In the genomic region with DNA sequence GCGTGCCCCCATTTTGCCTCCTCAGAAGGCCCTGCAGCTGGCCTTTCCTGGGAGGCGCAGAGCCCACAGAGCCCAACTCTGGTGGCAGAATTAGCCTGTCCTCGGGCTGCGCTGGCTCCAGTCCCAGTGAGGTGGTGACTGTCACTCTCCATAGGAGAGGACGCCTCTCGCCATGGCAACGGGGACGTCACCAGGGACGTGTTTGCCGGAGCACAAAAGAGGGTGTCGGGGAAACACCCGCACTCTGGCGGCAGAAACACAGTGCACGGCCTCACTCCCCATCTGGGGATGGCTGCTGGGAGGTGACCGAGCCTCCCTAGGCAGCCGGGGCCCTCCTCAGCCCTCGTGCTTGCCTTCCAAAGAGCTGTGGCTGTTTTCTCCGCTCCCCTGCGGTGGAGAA, we compare ENCODE assay signal across 14 cellular contexts. TPM values are rescaled to one million over a fixed set of nuclear protein-coding genes. Genes with fewer than 3 reads are reported as not detected.
DNase-seq lines count a peak whose midpoint lies in the region; ATAC-seq, FAIRE-seq and TF ChIP-seq lines count a peak whose summit lies in the region.
"Had no signal": no experiment of that assay in that cellular context is flagged by ENCODE, and none has a peak within 500 bp of the region (broad histone marks: within the 10 kb centered on the region; RNA-seq: fewer than 3 reads in every experiment).

No MANE protein-coding gene starts in this region.

- H4K20me1 ChIP-seq in H1 (replicated peaks in 1 of 2; ENCODE audit: control insufficient read depth in 1 of 2, insufficient read depth in 2 of 2, low read length in 2 of 2): no peaks in the 10 kb centered on the region

- H3K79me2 ChIP-seq in H1 (ENCODE audit: control insufficient read depth in 1 of 2, insufficient read depth in 2 of 2, low read length in 2 of 2): no peaks in the 10 kb centered on the region

- no peak overlapping the region for H4K5ac ChIP-seq in H1 (ENCODE audit: insufficient read length, low read depth, low read length)

- DNase-seq in NCI-H1417 (lab: John Stamatoyannopoulos, UW) (peak; percentile 26 to 94 (median 83)), NCI-H1417 treated with DMSO at 0.1 percent for 48 hours (lab: John Stamatoyannopoulos, UW) (no peak), NCI-H510A (lab: John Stamatoyannopoulos, UW) (peak; percentile 53), H1 (ENCODE audit: low read depth in 1 of 2, low spot score in 2 of 2) (no peak), pancreas (peak in 4 of 6 donors; percentile 32 to 83 (median 46)), progenitor cell of endocrine pancreas (ENCODE audit: low spot score, unreplicated experiment) (no peak), mesenteric fat pad (ENCODE audit: low spot score) (no peak)
- DNase-seq: foreskin fibroblast; GOT3; NCI-H1694; stimulated activated CD4-positive, alpha-beta T cell treated with anti-CD3 and anti-CD28 coated beads, Interleukin-15, amount 100 ng/mL, for 24 hours; upper lobe of left lung had no signal

- no peak for TF ChIP-seq RAD21 in H1 (IDR thresholded peaks at IDR 0.05 in 1 of 2, conservative IDR thresholded peaks at IDR 0.05 in 1 of 2; ENCODE audit: low read depth in 2 of 2, low read length in 2 of 2)

- no peak overlapping the region for H3K4me2 ChIP-seq in H1 (ENCODE audit: insufficient read depth in 1 of 2, low read depth in 2 of 2, low read length in 2 of 2)

- no peak overlapping the region for H2BK5ac ChIP-seq in H1 (ENCODE audit: low read depth, low read length)

- H2AK5ac ChIP-seq in H1 (ENCODE audit: low read depth, low read length): no peak overlapping the region

- FAIRE-seq in H1 (lab: Jason Lieb, UNC) (no peak), pancreas (lab: Jason Lieb, UNC) (no peak)

- peaks cover 10% of the 10 kb centered on the region for H3K27me3 Mint-ChIP-seq in progenitor cell of endocrine pancreas

- H2BK15ac ChIP-seq in H1 (ENCODE audit: low read length): 0 out of 2 replicates have a peak overlapping the region, but pooled peaks have one; percentile 72

- H2BK12ac ChIP-seq in H1 (ENCODE audit: low read depth, low read length): peak overlapping the region; percentile 50; the same call in 1 of the 2 replicates

- no peak overlapping the region for H2BK20ac ChIP-seq in H1 (ENCODE audit: low read length)

- no peak overlapping the region for H3K14ac ChIP-seq in H1 (ENCODE audit: insufficient read length)

- H3K27me3 ChIP-seq in H1 (replicated peaks in 1 of 4; ENCODE audit: control insufficient read depth in 3 of 4, extremely low read depth in 1 of 4, insufficient read depth in 3 of 4, low read length in 3 of 4) (no peaks in the 10 kb centered on the region), pancreas (no peaks in the 10 kb centered on the region)
- H3K27me3 ChIP-seq: upper lobe of left lung had no signal

- H3K4me3 Mint-ChIP-seq in progenitor cell of endocrine pancreas (ENCODE audit: low read depth): no peak overlapping the region

- intact Hi-C loops in pancreas (cut with DNase I): no loop called here

- no peak overlapping the region for H3K9ac ChIP-seq in H1 (replicated peaks in 1 of 4; ENCODE audit: extremely low read depth in 1 of 4, low read depth in 3 of 4, low read length in 3 of 4)

- ATAC-seq in pancreas: peak in 3 of 4 donors; percentile 14 to 76 (median 72)
- ATAC-seq in HG03521 (IDR thresholded peaks at IDR 0.05; ENCODE audit: unreplicated experiment): no peak

- POLR2A ChIA-PET in H1 (lab: Charles Lee; ENCODE audit: partially characterized antibody): interaction anchor here (2.2 kb wide), 1 partner anchor 48 kb away, joined by 6 read pairs; no protein-coding TSS in a partner anchor

- no peak overlapping the region for H3K4ac ChIP-seq in H1 (replicated peaks; ENCODE audit: insufficient read length, low read depth, low read length)

- no peak overlapping the region for H3K27ac Mint-ChIP-seq in progenitor cell of endocrine pancreas

- peaks cover 0 to 8% (median 2%) of the 10 kb centered on the region in 4 experiments; a peak in 4 of 7 replicates for H3K4me1 ChIP-seq in H1 (replicated peaks in 1 of 4; ENCODE audit: control insufficient read depth in 3 of 4, insufficient read depth in 4 of 4, low read length in 3 of 4)
- H3K4me1 ChIP-seq in pancreas: peaks cover 0 to 3% (median 0%) of the 10 kb centered on the region in 3 donors

- no peaks in the 10 kb centered on the region for H3K4me1 Mint-ChIP-seq in progenitor cell of endocrine pancreas (ENCODE audit: low read depth)

- TF ChIP-seq CTCF in H1 (IDR thresholded peaks at IDR 0.05; ENCODE audit: control extremely low read depth in 1 of 3, insufficient read depth in 1 of 3, low read depth in 1 of 3, low read length in 3 of 3): no peak
- TF ChIP-seq CTCF in pancreas (IDR thresholded peaks at IDR 0.05): no peak
- TF ChIP-seq CTCF in progenitor cell of endocrine pancreas (IDR thresholded peaks at IDR 0.05; ENCODE audit: unreplicated experiment): no peak

- 82% methylated on average over 16 of the region's 19 CpGs; no CpG with 5 or more reads in 1 of the 2 experiments for WGBS in H1 (ENCODE audit: extremely low coverage in 1 of 2, insufficient coverage in 1 of 2, insufficient read length in 1 of 2, insufficient replicate concordance in 2 of 2, low coverage in 1 of 2, low lambda C conversion rate in 2 of 2, missing lambda C conversion rate in 1 of 2), 2 experiments
- WGBS in pancreas, 2 donors: 44 to 47% methylated on average over 18 to 19 of the region's 19 CpGs

- H2BK120ac ChIP-seq in H1 (replicated peaks; ENCODE audit: low read depth, low read length): no peak overlapping the region

- no peaks in the 10 kb centered on the region for H3K36me3 Mint-ChIP-seq in progenitor cell of endocrine pancreas (ENCODE audit: insufficient read depth)

- H4K8ac ChIP-seq in H1 (ENCODE audit: extremely low read depth, insufficient read depth, low read length): no peak overlapping the region; the same call in 1 of the 2 replicates

- H3K56ac ChIP-seq in H1 (replicated peaks; ENCODE audit: insufficient read length, low read depth, low read length): no peak overlapping the region

- H3K4me3 ChIP-seq in H1 (ENCODE audit: extremely low read depth in 1 of 4, insufficient read depth in 2 of 4, low read depth in 3 of 4, low read length in 4 of 4) (no peak overlapping the region), pancreas (no peak overlapping the region)
- H3K4me3 ChIP-seq: upper lobe of left lung had no signal

- H3K18ac ChIP-seq in H1 (ENCODE audit: extremely low read depth, low read length): no peak overlapping the region; the same call in 1 of the 2 replicates

- TF ChIP-seq EP300 in H1 (IDR thresholded peaks at IDR 0.05; ENCODE audit: borderline replicate concordance in 1 of 2, low read depth in 2 of 2, low read length in 2 of 2): no peak

- H4K91ac ChIP-seq in H1 (replicated peaks; ENCODE audit: insufficient read length, low read length): peak overlapping the region; percentile 68

- CTCF ChIA-PET in H1 (lab: Charles Lee; ENCODE audit: partially characterized antibody): interaction anchor here (1.0 to 1.7 kb wide), 2 partner anchors 38 to 64 kb away, joined by 3 to 4 read pairs; no protein-coding TSS in a partner anchor

- H3K23me2 ChIP-seq in H1 (ENCODE audit: low read depth, low read length): no peaks in the 10 kb centered on the region

- no peaks in the 10 kb centered on the region for H3K36me3 ChIP-seq in H1 (ENCODE audit: control insufficient read depth in 2 of 4, insufficient read depth in 4 of 4, low read length in 3 of 4)
- no peaks in the 10 kb centered on the region for H3K36me3 ChIP-seq in pancreas
- H3K36me3 ChIP-seq: upper lobe of left lung had no signal

- H3K79me1 ChIP-seq in H1 (ENCODE audit: low read depth, low read length): no peaks in the 10 kb centered on the region

- no peaks in the 10 kb centered on the region for H3K9me3 ChIP-seq in H1 (ENCODE audit: insufficient read depth in 2 of 2, low read depth in 1 of 2, low read length in 1 of 2)
- H3K9me3 ChIP-seq in pancreas: no peaks in the 10 kb centered on the region
- H3K9me3 ChIP-seq: upper lobe of left lung had no signal

- H3K23ac ChIP-seq in H1 (ENCODE audit: insufficient read length): no peak overlapping the region

- no peaks in the 10 kb centered on the region for H3K9me3 Mint-ChIP-seq in progenitor cell of endocrine pancreas (ENCODE audit: low read depth)

- H3K27ac ChIP-seq in H1 (ENCODE audit: low read depth, low read length) (no peak overlapping the region), pancreas (no peak overlapping the region)
- H3K27ac ChIP-seq: 22Rv1, upper lobe of left lung had no signal

- TF ChIP-seq POLR2A in H1 (IDR thresholded peaks at IDR 0.05; ENCODE audit: control extremely low read depth in 1 of 2, low read depth in 2 of 2, low read length in 2 of 2): no peak

- H2AFZ ChIP-seq in H1 (ENCODE audit: low read length): no peak overlapping the region

TF ChIP-seq in H1, 55 proteins besides CTCF, POLR2A, EP300 and RAD21 (continues in another document):
- TF ChIP-seq JUN (IDR thresholded peaks at IDR 0.05; ENCODE audit: low read depth, low read length): no peak
- TF ChIP-seq SIN3A (conservative IDR thresholded peaks at IDR 0.05 in 1 of 2, IDR thresholded peaks at IDR 0.05 in 1 of 2; ENCODE audit: low read depth in 1 of 2, low read length in 2 of 2): no peak
- no peak for TF ChIP-seq ASH2L (IDR thresholded peaks at IDR 0.05; ENCODE audit: low read length)
- no peak for TF ChIP-seq TBP (IDR thresholded peaks at IDR 0.05; ENCODE audit: low read depth, low read length)
- TF ChIP-seq NRF1 (IDR thresholded peaks at IDR 0.05; ENCODE audit: low read depth, low read length): no peak
- no peak for TF ChIP-seq TEAD4 (IDR thresholded peaks at IDR 0.05; ENCODE audit: low read depth, low read length)
- TF ChIP-seq NANOG (IDR thresholded peaks at IDR 0.05; ENCODE audit: insufficient read depth, low read depth, low read length, poor library complexity, severe bottlenecking): no peak
- TF ChIP-seq SP1 (IDR thresholded peaks at IDR 0.05; ENCODE audit: low read depth, low read length): no peak
- no peak for TF ChIP-seq FOSL1 (IDR thresholded peaks at IDR 0.05; ENCODE audit: insufficient read depth, low read depth, low read length)
- no peak for TF ChIP-seq MAFK (IDR thresholded peaks at IDR 0.05; ENCODE audit: low read depth, low read length)
- TF ChIP-seq SIX5 (IDR thresholded peaks at IDR 0.05; ENCODE audit: low read depth, low read length): no peak
- TF ChIP-seq JUND (IDR thresholded peaks at IDR 0.05; ENCODE audit: low read length): no peak

RNA-seq across cellular contexts. Expression of a gene that starts 50.2 kb away (rescaled TPM):
- total RNA-seq in H1 (2021; fragmentation: NEBNext Ultra II Directional; extraction: Animal tissue kit (Norgen Biotek cat#: 25700)): 275 TPM in 2 replicates
- polyA plus RNA-seq in H1 (2011; rRNA removed) (14.8 and 25.3 TPM in 2 replicates), pancreas (10 to 100 TPM; 49.6 to 91.6 TPM)
- 13.5 TPM for polyA plus RNA-seq in H1 (2011; cell fraction: cytosol; rRNA removed)
- 54.3 TPM for polyA plus RNA-seq in H1 (2011; cell fraction: nucleus; rRNA removed)
- polyA plus RNA-seq in H1 (2012, experiment 1 of 2): 125 to 153 TPM (median 138 TPM) in 4 replicates
- polyA plus RNA-seq in H1 (2012, experiment 2 of 2): 70.3 TPM
- 103 TPM for polyA plus RNA-seq in H1 (2013, experiment 1 of 2)
- polyA plus RNA-seq in H1 (2013, experiment 2 of 2): 111 TPM
- polyA minus RNA-seq in H1 (2011; rRNA and poly(A)+ RNA removed): 28.8 and 30.2 TPM in 2 replicates
- polyA minus RNA-seq in H1 (2011; cell fraction: cytosol; rRNA and poly(A)+ RNA removed): 93.4 TPM
- polyA minus RNA-seq in H1 (2011; cell fraction: nucleus; rRNA and poly(A)+ RNA removed): 81.3 TPM
- total RNA-seq in pancreas (100 to 1,000 TPM in 3 of 6 donors, 10 to 100 TPM in 3; 97.7 to 148 (median 101) TPM), progenitor cell of endocrine pancreas (218 and 251 TPM in 2 replicates), mesenteric fat pad (248 TPM)

Comparison
In these comparisons a context has a peak if more than half of its experiments do, and no peak if none do; other contexts are left out.
1. DNase-seq: peak in NCI-H1417 (3 of 3), NCI-H510A (single experiment) and pancreas (4 of 6); none in NCI-H1417 treated with DMSO at 0.1 percent for 48 hours (single experiment), H1 (0 of 2), progenitor cell of endocrine pancreas (single experiment) and mesenteric fat pad (single experiment).